Comparison of ENCODE assay signal across 1 cellular context in the genomic region with DNA sequence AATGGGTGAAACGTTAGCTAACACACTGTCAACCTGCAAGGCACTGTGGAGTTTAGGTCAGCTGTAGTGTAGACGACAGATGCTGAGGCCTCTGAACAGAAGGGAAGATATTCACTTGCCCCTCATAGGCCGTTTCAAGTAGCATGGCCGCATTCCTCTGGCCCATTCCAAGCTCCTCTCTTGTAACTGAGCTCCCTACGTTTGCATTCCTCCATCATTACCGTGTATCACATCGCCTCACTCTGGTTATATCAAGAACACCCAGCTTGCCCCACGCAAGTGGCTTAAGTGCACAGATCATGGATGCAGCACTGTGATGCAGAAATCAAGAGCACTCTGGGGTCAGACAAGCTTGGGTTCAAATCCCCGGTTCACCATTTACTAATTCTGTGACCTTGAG.
A peak's percentile ranks its signal among the peaks of the same experiment; 100 is the strongest.
TF ChIP-seq lines count a peak whose summit lies in the region.

No MANE protein-coding gene starts in this region.

TF ChIP-seq in K562, 482 proteins besides CTCF, POLR2A, EP300 and RAD21 (continued from another document):
- TF ChIP-seq SNIP1 (IDR thresholded peaks at IDR 0.05; ENCODE audit: low read depth) (no peak), SOX6 (IDR thresholded peaks at IDR 0.05) (no peak), NR1H2 (CRISPR knock-in tag; IDR thresholded peaks at IDR 0.05) (0 out of 2 replicates have a peak, but pooled peaks have one; percentile 33), PTRF (tag; IDR thresholded peaks at IDR 0.05) (no peak)
